Comparison of ENCODE assay signal across 28 cellular contexts in genomic region chr9:111064160-111064733, GRCh38. TPM values are rescaled to one million over a fixed set of nuclear protein-coding genes. Genes with fewer than 3 reads are reported as not detected.
A peak's percentile ranks its signal among the peaks of the same experiment; 100 is the strongest.
DNase-seq lines count a peak whose midpoint lies in the region; ATAC-seq and TF ChIP-seq lines count a peak whose summit lies in the region.
"Had no signal": no experiment of that assay in that cellular context is flagged by ENCODE, and none has a peak within 500 bp of the region (broad histone marks: within the 10 kb centered on the region; RNA-seq: fewer than 3 reads in every experiment).

No MANE protein-coding gene starts in this region.

- TF ChIP-seq CTCF in GM12865 (IDR thresholded peaks at IDR 0.05; ENCODE audit: insufficient read depth, low read depth, low read length, missing control alignments) (no peak), OCI-LY3 (IDR thresholded peaks at IDR 0.05; ENCODE audit: low read depth, low read length) (no peak)
- TF ChIP-seq CTCF in CD8-positive, alpha-beta T cell (IDR thresholded peaks at IDR 0.05), result no peak

- H3K9me3 ChIP-seq in OCI-LY3 (ENCODE audit: insufficient read depth, low read length) (no peaks in the 10 kb centered on the region), trophoblast cell (ENCODE audit: insufficient read depth, low read depth, low read length) (no peaks in the 10 kb centered on the region)
- H3K9me3 ChIP-seq in CD8-positive, alpha-beta T cell (ENCODE audit: low read length), result no peaks in the 10 kb centered on the region

- POLR2A ChIA-PET in CD8-positive, alpha-beta T cell (lab: Charles Lee), result no interaction called here

- no peak overlapping the region for H4K91ac ChIP-seq in trophoblast cell (ENCODE audit: low read depth, low read length)

- H3K4me1 Mint-ChIP-seq in CD8-positive, alpha-beta T cell (ENCODE audit: low read depth), result no peaks in the 10 kb centered on the region
- H3K4me1 Mint-ChIP-seq: CD8-positive, alpha-beta memory T cell; T-cell had no signal

- H3K36me3 ChIP-seq in OCI-LY3 (replicated peaks; ENCODE audit: low read depth, low read length), result no peaks in the 10 kb centered on the region
- no peaks in the 10 kb centered on the region for H3K36me3 ChIP-seq in trophoblast cell (ENCODE audit: control insufficient read depth in 1 of 2, insufficient read depth in 2 of 2, low read length in 2 of 2)
- no peaks in the 10 kb centered on the region for H3K36me3 ChIP-seq in CD8-positive, alpha-beta T cell (ENCODE audit: insufficient read depth, low read length)

- H3K9ac ChIP-seq in OCI-LY3 (ENCODE audit: low read length) (no peak overlapping the region), trophoblast cell (ENCODE audit: low read length) (no peak overlapping the region)

- H3K14ac ChIP-seq in trophoblast cell (ENCODE audit: low read length), result no peak overlapping the region

- no peak overlapping the region for H2BK5ac ChIP-seq in trophoblast cell (ENCODE audit: low read depth, low read length, poor library complexity)

- no peak overlapping the region for H3K18ac ChIP-seq in trophoblast cell (ENCODE audit: low read length)

- no peak overlapping the region for H2AK5ac ChIP-seq in trophoblast cell (ENCODE audit: low read length)

- CTCF ChIA-PET in CD8-positive, alpha-beta T cell (lab: Charles Lee), result no interaction called here

- DNase-seq in GM12865 (ENCODE audit: low read depth) (peak; percentile 66), trophoblast cell (no peak), DMS53 (lab: John Stamatoyannopoulos, UW) (no peak)
- DNase-seq in CD8-positive, alpha-beta T cell, result no peak
- DNase-seq: CD8-positive, alpha-beta memory T cell; DMS 273 treated with DMSO at 0.1 percent for 48 hours; DMS79 treated with DMSO at 0.1 percent for 48 hours; NCI-H1092; NCI-H1417 treated with DMSO at 0.1 percent for 48 hours; NCI-H187; NCI-H2081 treated with DMSO at 0.1 percent for 48 hours; NCI-H2171; NCI-H226; NCI-H510A; NCI-H69; SHP77; T-cell had no signal

- no peaks in the 10 kb centered on the region for H3K79me1 ChIP-seq in trophoblast cell (ENCODE audit: low read length)

- H2BK120ac ChIP-seq in trophoblast cell (ENCODE audit: insufficient read depth, low read length, poor library complexity), result no peak overlapping the region

- H3K27ac ChIP-seq in OCI-LY3 (ENCODE audit: low read length) (no peak overlapping the region), trophoblast cell (ENCODE audit: low read depth, low read length) (no peak overlapping the region)
- no peak overlapping the region for H3K27ac ChIP-seq in CD8-positive, alpha-beta T cell (ENCODE audit: low read depth, low read length)
- H3K27ac ChIP-seq: C4-2B, RWPE1 had no signal

- H3K9me3 Mint-ChIP-seq in CD8-positive, alpha-beta T cell, result no peaks in the 10 kb centered on the region

- H2AFZ ChIP-seq in OCI-LY3 (ENCODE audit: low read depth, low read length) (no peak overlapping the region), trophoblast cell (ENCODE audit: insufficient read depth, low read length, poor library complexity) (no peak overlapping the region)

- intact Hi-C loops in CD8-positive, alpha-beta T cell (cut with DNase I, micrococcal nuclease), result no loop called here

- WGBS in trophoblast cell (ENCODE audit: extremely low coverage, insufficient coverage, insufficient read length), result no CpG with 5 or more reads among the region's 5 CpGs

- H3K27me3 Mint-ChIP-seq in CD8-positive, alpha-beta T cell (ENCODE audit: low read depth), result peaks cover 2% of the 10 kb centered on the region
- H3K27me3 Mint-ChIP-seq: CD8-positive, alpha-beta memory T cell had no signal

- H3K4me2 ChIP-seq in OCI-LY3 (ENCODE audit: low read length), result peak overlapping the region; percentile 64
- H3K4me2 ChIP-seq in trophoblast cell (ENCODE audit: low read length), result no peak overlapping the region

- H3K4ac ChIP-seq in trophoblast cell (ENCODE audit: low read depth, low read length), result no peak overlapping the region

- no peak overlapping the region for H4K8ac ChIP-seq in trophoblast cell (ENCODE audit: low read depth, low read length)

- no peak overlapping the region for H3K23ac ChIP-seq in trophoblast cell (ENCODE audit: low read length)

- H3K27me3 ChIP-seq in OCI-LY3 (ENCODE audit: low read depth, low read length) (no peaks in the 10 kb centered on the region), trophoblast cell (ENCODE audit: insufficient read depth, low read length) (no peaks in the 10 kb centered on the region)
- H3K27me3 ChIP-seq in CD8-positive, alpha-beta T cell (ENCODE audit: insufficient read depth, low read length), result no peaks in the 10 kb centered on the region

- H3K27ac Mint-ChIP-seq in CD8-positive, alpha-beta T cell, result no peak overlapping the region
- H3K27ac Mint-ChIP-seq: CD8-positive, alpha-beta memory T cell; T-cell had no signal

- no peaks in the 10 kb centered on the region for H3K79me2 ChIP-seq in OCI-LY3 (ENCODE audit: low read length)
- no peaks in the 10 kb centered on the region for H3K79me2 ChIP-seq in trophoblast cell (ENCODE audit: control insufficient read depth, insufficient read depth, low read length, poor library complexity)

- H4K20me1 ChIP-seq in OCI-LY3 (ENCODE audit: insufficient read depth, low read length), result no peaks in the 10 kb centered on the region

- no peak overlapping the region for H4K12ac ChIP-seq in trophoblast cell (ENCODE audit: low read depth, low read length)

- ATAC-seq in GM18867 (IDR thresholded peaks at IDR 0.05; ENCODE audit: unreplicated experiment), result peak; percentile 44
- ATAC-seq in HG03139 (IDR thresholded peaks at IDR 0.05; ENCODE audit: unreplicated experiment), result no peak
- ATAC-seq in HG03108 (IDR thresholded peaks at IDR 0.05; ENCODE audit: unreplicated experiment), result no peak
- no peak for ATAC-seq in CD8-positive, alpha-beta T cell
- ATAC-seq: Panc1, T-cell had no signal

- H2BK12ac ChIP-seq in trophoblast cell (ENCODE audit: low read length), result peak overlapping the region; percentile 44

- no peaks in the 10 kb centered on the region for H3K36me3 Mint-ChIP-seq in CD8-positive, alpha-beta T cell
- H3K36me3 Mint-ChIP-seq: CD8-positive, alpha-beta memory T cell; T-cell had no signal

- H3K4me3 ChIP-seq in GM12865 (ENCODE audit: low read depth, low read length) (no peak overlapping the region), OCI-LY3 (ENCODE audit: low read length) (peak overlapping the region; percentile 13; the same call in 1 of the 2 replicates), trophoblast cell (ENCODE audit: low read depth, low read length) (no peak overlapping the region)
- no peak overlapping the region for H3K4me3 ChIP-seq in CD8-positive, alpha-beta T cell (ENCODE audit: low read depth, low read length)

- no peak overlapping the region for H3K4me3 Mint-ChIP-seq in CD8-positive, alpha-beta T cell
- H3K4me3 Mint-ChIP-seq: CD8-positive, alpha-beta memory T cell; T-cell had no signal

- peaks cover 25% of the 10 kb centered on the region for H3K4me1 ChIP-seq in OCI-LY3 (ENCODE audit: low read length)
- H3K4me1 ChIP-seq in trophoblast cell (ENCODE audit: control insufficient read depth in 1 of 2, insufficient read depth in 2 of 2, low read length in 2 of 2), result peaks cover 0 to 4% of the 10 kb centered on the region in 2 experiments
- H3K4me1 ChIP-seq in CD8-positive, alpha-beta T cell (ENCODE audit: insufficient read depth, low read length), result no peaks in the 10 kb centered on the region

RNA-seq across cellular contexts. Expression of gene LPAR1, which starts 26.0 kb away (rescaled TPM):
- 4.9 and 5.2 TPM in 2 replicates for polyA plus RNA-seq in trophoblast cell (2013)
- total RNA-seq in CD8-positive, alpha-beta T cell, result not detected
- total RNA-seq: CD8-positive, alpha-beta memory T cell; HT-29; OCI-LY7; SK-MEL-5; T-helper 2 cell treated with Interferon-gamma antibody and Interleukin-4, amounts not matched to agents 100 ng/mL and 5 ng/mL, for 36 hours had no signal
- polyA plus RNA-seq: CD8-positive, alpha-beta memory T cell had no signal
